1 cellular context compared by ENCODE assay signal in genomic region chr1:25616932-25617625, GRCh38.
TF ChIP-seq lines count a peak whose summit lies in the region.

No MANE protein-coding gene starts in this region.

TF ChIP-seq in H1, 55 proteins besides CTCF, POLR2A, EP300 and RAD21 (continued from another document):
- TF ChIP-seq POU5F1 (IDR thresholded peaks at IDR 0.05; ENCODE audit: low read depth, low read length) (no peak), SIN3A (conservative IDR thresholded peaks at IDR 0.05 in 1 of 2, IDR thresholded peaks at IDR 0.05 in 1 of 2; ENCODE audit: low read depth in 1 of 2, low read length in 2 of 2) (peak in 1 of 2 experiments; percentile 25; a peak in 1 of 4 replicates), TAF1 (IDR thresholded peaks at IDR 0.05; ENCODE audit: low read depth, low read length) (no peak), TCF12 (IDR thresholded peaks at IDR 0.05; ENCODE audit: low read depth, low read length) (no peak), PHF8 (conservative IDR thresholded peaks at IDR 0.05; ENCODE audit: low read depth, low read length) (0 out of 2 replicates have a peak, but pooled peaks have one; percentile 14), ATF2 (IDR thresholded peaks at IDR 0.05; ENCODE audit: low read length) (no peak), E2F6 (IDR thresholded peaks at IDR 0.05) (0 out of 2 replicates have a peak, but pooled peaks have one; percentile 3), BACH1 (IDR thresholded peaks at IDR 0.05; ENCODE audit: low read length) (peak; percentile 95), JUN (IDR thresholded peaks at IDR 0.05; ENCODE audit: low read depth, low read length) (no peak), RXRA (IDR thresholded peaks at IDR 0.05; ENCODE audit: insufficient read depth, low read depth, low read length) (no peak), ATF3 (IDR thresholded peaks at IDR 0.05; ENCODE audit: insufficient read depth, low read depth, low read length) (no peak), NRF1 (IDR thresholded peaks at IDR 0.05; ENCODE audit: low read depth, low read length) (no peak)
TF ChIP-seq in H1: peak in this region for 6.
